In genomic region chrX:49176421-49177326, GRCh38 we compare ENCODE assay signal across 2 cellular contexts.
TF ChIP-seq lines count a peak whose summit lies in the region.

No MANE protein-coding gene starts in this region.

TF ChIP-seq in A549, 52 proteins besides CTCF, POLR2A, EP300 and RAD21:
- TF ChIP-seq ZNF302 (CRISPR knock-in tag; IDR thresholded peaks at IDR 0.05): no peak
- no peak for TF ChIP-seq JUNB (IDR thresholded peaks at IDR 0.05)
- TF ChIP-seq SMC3 (IDR thresholded peaks at IDR 0.05): no peak
- no peak for TF ChIP-seq FOSL2 (IDR thresholded peaks at IDR 0.05)
- no peak for TF ChIP-seq FOSL2 (CRISPR knock-in tag; IDR thresholded peaks at IDR 0.05)
- TF ChIP-seq HOXB5 (CRISPR knock-in tag; IDR thresholded peaks at IDR 0.05): no peak
- no peak for TF ChIP-seq MAX (IDR thresholded peaks at IDR 0.05)
- TF ChIP-seq RARB (CRISPR knock-in tag; IDR thresholded peaks at IDR 0.05): no peak
- TF ChIP-seq HOXB13 (CRISPR knock-in tag; IDR thresholded peaks at IDR 0.05; ENCODE audit: low read depth): no peak
- TF ChIP-seq CBX8 (IDR thresholded peaks at IDR 0.05): no peak
- TF ChIP-seq CHD2 (IDR thresholded peaks at IDR 0.05; ENCODE audit: low read length, partially characterized antibody): no peak
- TF ChIP-seq CHD4 (IDR thresholded peaks at IDR 0.05; ENCODE audit: borderline replicate concordance): no peak
- TF ChIP-seq EHF (CRISPR knock-in tag; IDR thresholded peaks at IDR 0.05): no peak
- no peak for TF ChIP-seq NR3C1 (IDR thresholded peaks at IDR 0.05)
- TF ChIP-seq RCOR1 (IDR thresholded peaks at IDR 0.05; ENCODE audit: low read depth, low read length): no peak
- no peak for TF ChIP-seq BCL3 (IDR thresholded peaks at IDR 0.05)
- no peak for TF ChIP-seq JUN (IDR thresholded peaks at IDR 0.05)
- TF ChIP-seq PHF8 (IDR thresholded peaks at IDR 0.05; ENCODE audit: borderline replicate concordance, low read depth): no peak
- TF ChIP-seq TFCP2L1 (CRISPR knock-in tag; IDR thresholded peaks at IDR 0.05): no peak
- TF ChIP-seq RNF2 (IDR thresholded peaks at IDR 0.05; ENCODE audit: borderline replicate concordance, low read depth): no peak

TF ChIP-seq in SK-N-SH, 30 proteins besides CTCF, POLR2A, EP300 and RAD21:
- TF ChIP-seq CHD2 (IDR thresholded peaks at IDR 0.05; ENCODE audit: low read length, partially characterized antibody): no peak
- TF ChIP-seq USF2 (IDR thresholded peaks at IDR 0.05; ENCODE audit: borderline replicate concordance, low read depth, low read length): no peak
- TF ChIP-seq NFIC (IDR thresholded peaks at IDR 0.05; ENCODE audit: borderline replicate concordance): no peak
- no peak for TF ChIP-seq GATA2 (CRISPR knock-in tag; IDR thresholded peaks at IDR 0.05)
- TF ChIP-seq PBX3 (IDR thresholded peaks at IDR 0.05): no peak
- no peak for TF ChIP-seq TCF12 (IDR thresholded peaks at IDR 0.05)
- no peak for TF ChIP-seq GABPA (IDR thresholded peaks at IDR 0.05; ENCODE audit: low read depth)
- no peak for TF ChIP-seq ZBTB33 (IDR thresholded peaks at IDR 0.05; ENCODE audit: borderline replicate concordance, low read depth)
- TF ChIP-seq FOXM1 (IDR thresholded peaks at IDR 0.05; ENCODE audit: low read depth): no peak
- no peak for TF ChIP-seq MEF2A (IDR thresholded peaks at IDR 0.05; ENCODE audit: borderline replicate concordance, low read depth)
- no peak for TF ChIP-seq RCOR1 (IDR thresholded peaks at IDR 0.05; ENCODE audit: low read length)
- TF ChIP-seq SMC3 (IDR thresholded peaks at IDR 0.05; ENCODE audit: low read depth, low read length): no peak
- TF ChIP-seq MXI1 (IDR thresholded peaks at IDR 0.05; ENCODE audit: low read depth, low read length): no peak
- TF ChIP-seq RFX5 (IDR thresholded peaks at IDR 0.05; ENCODE audit: low read length): no peak
- no peak for TF ChIP-seq ELF1 (IDR thresholded peaks at IDR 0.05)
- no peak for TF ChIP-seq SIN3A (IDR thresholded peaks at IDR 0.05; ENCODE audit: borderline replicate concordance, low read depth, low read length)
